ENCODE assay signal across 1 cellular context in the genomic region with DNA sequence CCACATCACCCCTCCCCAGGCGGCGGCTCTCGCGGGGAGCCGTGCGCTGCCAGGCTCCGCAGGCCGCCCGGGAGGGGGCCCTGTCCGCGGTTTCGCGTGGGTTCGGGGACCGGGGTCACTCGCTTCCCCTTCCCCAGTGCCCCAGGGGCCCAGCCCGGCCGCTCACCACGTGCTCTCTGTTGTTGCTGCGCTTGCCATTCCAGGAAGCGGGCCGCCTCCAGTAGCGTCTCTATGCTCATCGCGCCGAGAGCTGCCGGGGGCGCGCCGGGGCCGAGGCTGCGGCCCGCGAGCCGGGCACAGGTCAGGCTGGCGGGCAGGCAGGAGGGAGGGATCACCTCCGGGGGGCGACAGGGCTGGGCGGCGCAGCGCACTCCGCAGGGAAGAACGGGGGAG.
TF ChIP-seq lines count a peak whose summit lies in the region.

No MANE protein-coding gene starts in this region.

TF ChIP-seq in WTC11, 78 proteins besides CTCF, POLR2A, EP300 and RAD21 (continued from another document):
- TF ChIP-seq, protein P1, sequence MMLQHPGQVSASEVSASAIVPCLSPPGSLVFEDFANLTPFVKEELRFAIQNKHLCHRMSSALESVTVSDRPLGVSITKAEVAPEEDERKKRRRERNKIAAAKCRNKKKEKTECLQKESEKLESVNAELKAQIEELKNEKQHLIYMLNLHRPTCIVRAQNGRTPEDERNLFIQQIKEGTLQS (CRISPR knock-in tag; conservative IDR thresholded peaks at IDR 0.05) = no peak
- no peak for TF ChIP-seq ZNF121 (CRISPR knock-in tag; IDR thresholded peaks at IDR 0.05)
- TF ChIP-seq HMGA2 (CRISPR knock-in tag; IDR thresholded peaks at IDR 0.05) = no peak
- TF ChIP-seq RELA (CRISPR knock-in tag; IDR thresholded peaks at IDR 0.05; ENCODE audit: borderline replicate concordance) = no peak
- no peak for TF ChIP-seq ZNF671 (CRISPR knock-in tag; IDR thresholded peaks at IDR 0.05)
